Comparison of ENCODE assay signal across 1 cellular context in genomic region chr5:40788941-40789340, GRCh38. TPM values are rescaled to one million over a fixed set of nuclear protein-coding genes. Genes with fewer than 3 reads are reported as not detected.
"Had no signal": no experiment of that assay in that cellular context is flagged by ENCODE, and none has a peak within 500 bp of the region (broad histone marks: within the 10 kb centered on the region; RNA-seq: fewer than 3 reads in every experiment).

No MANE protein-coding gene starts in this region.

RNA-seq across cellular contexts. Expression of gene CARD6, which starts 52.2 kb away (rescaled TPM):
- total RNA-seq: neural crest cell had no signal
